ENCODE assay signal across 8 cellular contexts in the genomic region with DNA sequence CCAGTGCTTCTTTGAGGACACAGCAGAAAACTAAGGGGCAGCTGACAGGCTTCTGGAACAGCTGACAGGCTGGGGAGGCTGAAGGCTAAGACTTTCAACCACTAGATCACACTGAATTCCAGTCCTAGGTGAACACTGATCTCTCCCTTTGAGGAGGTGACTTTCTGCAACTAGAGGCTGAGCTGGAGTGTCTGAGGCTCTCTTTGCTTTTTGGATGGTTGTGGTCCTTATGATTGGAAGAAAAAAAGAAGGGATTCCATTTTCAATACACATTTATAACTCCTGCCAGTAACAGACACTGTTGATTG. TPM values are rescaled to one million over a fixed set of nuclear protein-coding genes. Genes with fewer than 3 reads are reported as not detected.
DNase-seq lines count a peak whose midpoint lies in the region; ATAC-seq and TF ChIP-seq lines count a peak whose summit lies in the region.

No MANE protein-coding gene starts in this region.

- intact Hi-C loops in colonic mucosa (cut with DNase I): loop anchor here (5.0 kb wide), 1 partner anchor 71 kb away; no protein-coding TSS in a partner anchor

- no peaks in the 10 kb centered on the region for H3K36me3 ChIP-seq in colonic mucosa

- no peak for DNase-seq in stimulated activated naive CD8-positive, alpha-beta T cell treated with anti-CD3 and anti-CD28 coated beads, Interleukin-15, Interleukin-2, amounts not matched to agents 100 U/mL and 50 U/mL, for 24 hours
- DNase-seq in colonic mucosa (no peak), naive B cell (peak; percentile 2), hepatic stellate cell (ENCODE audit: low spot score) (no peak), NOMO-1 treated with dmso at 0.1 percent for 144 hours (lab: John Stamatoyannopoulos, UW; ENCODE audit: unreplicated experiment) (no peak)
- DNase-seq in stimulated activated CD4-positive, alpha-beta T cell treated with anti-CD3 and anti-CD28 coated beads, Interleukin-4, amount 100 ng/mL, for 1 hour: no peak
- DNase-seq in stimulated activated CD4-positive, alpha-beta T cell treated with anti-CD3 and anti-CD28 coated beads, Interleukin-4, amount 100 ng/mL, for 24 hours: no peak

- peaks cover 14% of the 10 kb centered on the region for H3K4me1 ChIP-seq in colonic mucosa

- no peak for TF ChIP-seq CTCF in colonic mucosa (IDR thresholded peaks at IDR 0.05)

- peaks cover 88% of the 10 kb centered on the region for H3K4me1 Mint-ChIP-seq in stimulated activated naive CD8-positive, alpha-beta T cell treated with anti-CD3 and anti-CD28 coated beads, Interleukin-15, Interleukin-2, amounts not matched to agents 100 ng/mL and 50 ng/mL, for 24 hours (ENCODE audit: low read depth)
- H3K4me1 Mint-ChIP-seq in naive B cell: peaks cover 40 to 60% (median 57%) of the 10 kb centered on the region in 3 donors

- peak overlapping the region; percentile 92 for H3K27ac ChIP-seq in colonic mucosa

- no peaks in the 10 kb centered on the region for H3K27me3 ChIP-seq in colonic mucosa

- H3K9me3 Mint-ChIP-seq in stimulated activated naive CD8-positive, alpha-beta T cell treated with anti-CD3 and anti-CD28 coated beads, Interleukin-15, Interleukin-2, amounts not matched to agents 100 ng/mL and 50 ng/mL, for 24 hours: no peaks in the 10 kb centered on the region
- no peaks in the 10 kb centered on the region for H3K9me3 Mint-ChIP-seq in naive B cell

- peak overlapping the region; percentile 82 for H3K4me3 Mint-ChIP-seq in stimulated activated naive CD8-positive, alpha-beta T cell treated with anti-CD3 and anti-CD28 coated beads, Interleukin-15, Interleukin-2, amounts not matched to agents 100 ng/mL and 50 ng/mL, for 24 hours
- H3K4me3 Mint-ChIP-seq in naive B cell: peak overlapping the region; percentile 80 to 93 (median 89)

- H3K9me3 ChIP-seq in colonic mucosa: no peaks in the 10 kb centered on the region

- H3K4me3 ChIP-seq in colonic mucosa: peak overlapping the region; percentile 56

- H3K27ac Mint-ChIP-seq in stimulated activated naive CD8-positive, alpha-beta T cell treated with anti-CD3 and anti-CD28 coated beads, Interleukin-15, Interleukin-2, amounts not matched to agents 100 ng/mL and 50 ng/mL, for 24 hours: peak overlapping the region; percentile 90
- H3K27ac Mint-ChIP-seq in naive B cell: peak overlapping the region in 4 of 6 donors; percentile 26 to 94 (median 85)

- H3K36me3 Mint-ChIP-seq in stimulated activated naive CD8-positive, alpha-beta T cell treated with anti-CD3 and anti-CD28 coated beads, Interleukin-15, Interleukin-2, amounts not matched to agents 100 ng/mL and 50 ng/mL, for 24 hours (ENCODE audit: low read depth): no peaks in the 10 kb centered on the region
- no peaks in the 10 kb centered on the region for H3K36me3 Mint-ChIP-seq in naive B cell

- H3K27me3 Mint-ChIP-seq in stimulated activated naive CD8-positive, alpha-beta T cell treated with anti-CD3 and anti-CD28 coated beads, Interleukin-15, Interleukin-2, amounts not matched to agents 100 ng/mL and 50 ng/mL, for 24 hours: no peaks in the 10 kb centered on the region
- H3K27me3 Mint-ChIP-seq in naive B cell: peaks cover 0 to 13% (median 3%) of the 10 kb centered on the region in 3 donors

- no peak for ATAC-seq in stimulated activated naive CD8-positive, alpha-beta T cell treated with anti-CD3 and anti-CD28 coated beads, Interleukin-15, Interleukin-2, amounts not matched to agents 100 U/mL and 50 U/mL, for 24 hours
- ATAC-seq in naive B cell (ENCODE audit: low read depth in 2 of 2): no peak

- peak overlapping the region; percentile 87 to 94 for H3K9ac ChIP-seq in colonic mucosa (ENCODE audit: low read depth in 2 of 2, low read length in 2 of 2)

RNA-seq across cellular contexts. Expression of a gene that starts 1.4 kb away (rescaled TPM):
- 10 to 100 TPM; 31.7 to 38.2 TPM for total RNA-seq in colonic mucosa
- 1 to 10 TPM in 2 of 6 donors, under 1 TPM in 4; 0.28 to 1.3 (median 0.75) TPM for polyA plus RNA-seq in naive B cell (ENCODE audit: low read depth in 6 of 6)
